Comparison of ENCODE assay signal across 29 cellular contexts in genomic region chr1:57770236-57770635, GRCh38.
"Had no signal": no experiment of that assay in that cellular context is flagged by ENCODE, and none has a peak within 500 bp of the region (broad histone marks: within the 10 kb centered on the region; RNA-seq: fewer than 3 reads in every experiment).

No MANE protein-coding gene starts in this region.

- DNase-seq: activated B cell treated with CpG ODN at 0.5 μM for 24 hours; activated CD4-positive, alpha-beta memory T cell treated with anti-CD3 and anti-CD28 coated beads for 36 hours; activated CD4-positive, alpha-beta T cell treated with anti-CD3 and anti-CD28 coated beads for 4 hours; activated CD4-positive, alpha-beta T cell treated with anti-CD3 and anti-CD28 coated beads, Interleukin-2, amount 10 ng/mL, durations not matched to agents 24 days and 14 days; activated CD4-positive, alpha-beta T cell treated with anti-CD3 and anti-CD28 coated beads, Interleukin-2, amount 50 U/mL, for 1 hour; activated CD4-positive, alpha-beta T cell treated with anti-CD3 and anti-CD28 coated beads, Interleukin-2, amount 50 U/mL, for 4 hours; activated CD4-positive, CD25-positive, alpha-beta regulatory T cell treated with anti-CD3 and anti-CD28 coated beads, Interleukin-2, amount 50 U/mL, for 72 hours; activated CD8-positive, alpha-beta memory T cell treated with anti-CD3 and anti-CD28 coated beads, Interleukin-2, amount 50 U/mL, for 4 hours; activated CD8-positive, alpha-beta T cell treated with anti-CD3 and anti-CD28 coated beads for 36 hours; activated effector memory CD4-positive, alpha-beta T cell treated with anti-CD3 and anti-CD28 coated beads, Interleukin-2, amount 50 U/mL, for 16 hours; activated gamma-delta T cell treated with Interleukin-2 at 50 U/mL for 16 hours; activated naive CD4-positive, alpha-beta T cell; activated naive CD4-positive, alpha-beta T cell treated with anti-CD3 and anti-CD28 coated beads for 36 hours; activated naive CD4-positive, alpha-beta T cell treated with anti-CD3 and anti-CD28 coated beads, Interleukin-2, amount 50 U/mL, for 16 hours; activated naive CD8-positive, alpha-beta T cell treated with anti-CD3 and anti-CD28 coated beads for 36 hours; activated T-cell treated with anti-CD3 and anti-CD28 coated beads for 4 hours; activated T-cell treated with anti-CD3 and anti-CD28 coated beads, Interleukin-2, amount 50 U/mL, for 1 hour; activated T-cell treated with anti-CD3 and anti-CD28 coated beads, Interleukin-2, amount 50 U/mL, for 4 hours; activated T-cell treated with anti-CD3 and anti-CD28 coated beads, Interleukin-2, amount 50 U/mL, for 72 hours; adrenal gland; amniotic stem cell; aorta; body of pancreas; brain microvascular endothelial cell; central memory CD4-positive, alpha-beta T cell; T-helper 1 cell; T-helper 9 cell had no signal

- ATAC-seq: activated CD8-positive, alpha-beta T cell treated with anti-CD3 and anti-CD28 coated beads for 36 hours; activated naive CD4-positive, alpha-beta T cell treated with anti-CD3 and anti-CD28 coated beads, Interleukin-2, amount 50 U/mL, for 72 hours; activated T-cell treated with anti-CD3 and anti-CD28 coated beads, Interleukin-2, amount 50 U/mL, for 4 hours; activated T-cell treated with anti-CD3 and anti-CD28 coated beads, Interleukin-2, amount 50 U/mL, for 72 hours; activated T-helper 17 cell treated with anti-CD3 and anti-CD28 coated beads, Interleukin-2, amount 50 U/mL, for 72 hours; body of pancreas had no signal
